Comparison of ENCODE assay signal across 8 cellular contexts in genomic region chr14:52267501-52268190, GRCh38. TPM values are rescaled to one million over a fixed set of nuclear protein-coding genes. Genes with fewer than 3 reads are reported as not detected.
DNase-seq lines count a peak whose midpoint lies in the region; ATAC-seq and TF ChIP-seq lines count a peak whose summit lies in the region.

TSS of gene PTGDR (plus strand) at chr14:52267698. CDS start at chr14:52267815, 117 bp downstream.

- peaks cover 2% of the 10 kb centered on the region for H3K36me3 Mint-ChIP-seq in activated naive CD8-positive, alpha-beta T cell

- H3K4me1 ChIP-seq in NT2/D1 (ENCODE audit: insufficient read depth, insufficient read length) (peaks cover 4% of the 10 kb centered on the region), iPS-18a (ENCODE audit: control insufficient read depth, low read depth, low read length) (peaks cover 12% of the 10 kb centered on the region), spleen (peaks cover 17 to 75% (median 39%) of the 10 kb centered on the region in 6 donors)

- peaks cover 21% of the 10 kb centered on the region for H3K27me3 Mint-ChIP-seq in activated naive CD8-positive, alpha-beta T cell

- H3K36me3 ChIP-seq in NT2/D1 (ENCODE audit: insufficient read depth, insufficient read length, low read length) = no peaks in the 10 kb centered on the region
- no peaks in the 10 kb centered on the region for H3K36me3 ChIP-seq in iPS-18a (ENCODE audit: control insufficient read depth, low read depth, low read length)
- H3K36me3 ChIP-seq in spleen = no peaks in the 10 kb centered on the region

- DNase-seq in NT2/D1 (ENCODE audit: low read depth, low spot score) (no peak), spleen (peak; percentile 89), AG08395 (ENCODE audit: low spot score) (no peak), GM20000 (ENCODE audit: low spot score) (no peak), NCI-H146 (lab: John Stamatoyannopoulos, UW) (no peak)

- no peak within 1 kb of the TSS for H3K27ac ChIP-seq in iPS-18a (ENCODE audit: low read length)
- H3K27ac ChIP-seq in spleen = peak within 1 kb of the TSS in 6 of 8 donors; percentile 18 to 85 (median 76)

- no peaks in the 10 kb centered on the region for H3K9me3 Mint-ChIP-seq in activated naive CD8-positive, alpha-beta T cell (ENCODE audit: low read depth)

- intact Hi-C loops in spleen (cut with DNase I; ENCODE audit: low total_unique reads) = no loop called here

- peak within 1 kb of the TSS; percentile 91 for H3K4me3 Mint-ChIP-seq in activated naive CD8-positive, alpha-beta T cell

- H3K27ac Mint-ChIP-seq in activated naive CD8-positive, alpha-beta T cell = no peak within 1 kb of the TSS

- ATAC-seq in GM18505 (IDR thresholded peaks at IDR 0.05; ENCODE audit: unreplicated experiment) = no peak

- H3K9me3 ChIP-seq in NT2/D1 (ENCODE audit: insufficient read depth, low read length) = no peaks in the 10 kb centered on the region
- no peaks in the 10 kb centered on the region for H3K9me3 ChIP-seq in iPS-18a (ENCODE audit: control insufficient read depth, low read depth, low read length)
- no peaks in the 10 kb centered on the region for H3K9me3 ChIP-seq in spleen

- 2 to 9% (median 3%) methylated on average over 23 to 58 of the region's 58 CpGs for WGBS in spleen, 5 donors

- H3K27me3 ChIP-seq in NT2/D1 (ENCODE audit: insufficient read depth, insufficient read length) (peaks cover 56% of the 10 kb centered on the region), iPS-18a (ENCODE audit: control insufficient read depth, insufficient read depth, low read length) (peaks cover 63% of the 10 kb centered on the region), spleen (replicated peaks in 1 of 7) (peaks cover 0 to 46% (median 27%) of the 10 kb centered on the region in 7 donors)

- TF ChIP-seq POLR2A in spleen (IDR thresholded peaks at IDR 0.05) (no peak), GM18505 (IDR thresholded peaks at IDR 0.05; ENCODE audit: borderline replicate concordance, extremely low read depth, insufficient read depth, insufficient read length) (no peak)

- H3K4me1 Mint-ChIP-seq in activated naive CD8-positive, alpha-beta T cell (ENCODE audit: low read depth) = peaks cover 43% of the 10 kb centered on the region

- TF ChIP-seq CTCF in spleen (IDR thresholded peaks at IDR 0.05 in 8 of 11, conservative IDR thresholded peaks at IDR 0.05 in 3 of 11) (peak in 1 of 11 experiments; percentile 13), GM20000 (IDR thresholded peaks at IDR 0.05; ENCODE audit: extremely low read depth, missing control alignments) (no peak)

- peak within 1 kb of the TSS; percentile 60 for H3K4me3 ChIP-seq in NT2/D1 (ENCODE audit: insufficient read length, low read depth)
- peak within 1 kb of the TSS; percentile 72 for H3K4me3 ChIP-seq in iPS-18a (ENCODE audit: low read length)
- peak within 1 kb of the TSS; percentile 32 to 80 (median 52) for H3K4me3 ChIP-seq in spleen

- H3K9ac ChIP-seq in NT2/D1 (ENCODE audit: insufficient read length, low read depth) (peak within 1 kb of the TSS; percentile 74), iPS-18a (ENCODE audit: low read length) (peak within 1 kb of the TSS; percentile 12)

RNA-seq across cellular contexts. Expression of gene PTGDR, which starts in this region (rescaled TPM):
- total RNA-seq in spleen = 10 to 100 TPM in 6 of 7 donors, 1 to 10 TPM in 1; 7.5 to 20.5 (median 10.9) TPM
- polyA plus RNA-seq in spleen = 1 to 10 TPM in 1 of 3 donors, under 1 TPM in 2; 0.67 to 1.4 (median 0.88) TPM
